In the genomic region with DNA sequence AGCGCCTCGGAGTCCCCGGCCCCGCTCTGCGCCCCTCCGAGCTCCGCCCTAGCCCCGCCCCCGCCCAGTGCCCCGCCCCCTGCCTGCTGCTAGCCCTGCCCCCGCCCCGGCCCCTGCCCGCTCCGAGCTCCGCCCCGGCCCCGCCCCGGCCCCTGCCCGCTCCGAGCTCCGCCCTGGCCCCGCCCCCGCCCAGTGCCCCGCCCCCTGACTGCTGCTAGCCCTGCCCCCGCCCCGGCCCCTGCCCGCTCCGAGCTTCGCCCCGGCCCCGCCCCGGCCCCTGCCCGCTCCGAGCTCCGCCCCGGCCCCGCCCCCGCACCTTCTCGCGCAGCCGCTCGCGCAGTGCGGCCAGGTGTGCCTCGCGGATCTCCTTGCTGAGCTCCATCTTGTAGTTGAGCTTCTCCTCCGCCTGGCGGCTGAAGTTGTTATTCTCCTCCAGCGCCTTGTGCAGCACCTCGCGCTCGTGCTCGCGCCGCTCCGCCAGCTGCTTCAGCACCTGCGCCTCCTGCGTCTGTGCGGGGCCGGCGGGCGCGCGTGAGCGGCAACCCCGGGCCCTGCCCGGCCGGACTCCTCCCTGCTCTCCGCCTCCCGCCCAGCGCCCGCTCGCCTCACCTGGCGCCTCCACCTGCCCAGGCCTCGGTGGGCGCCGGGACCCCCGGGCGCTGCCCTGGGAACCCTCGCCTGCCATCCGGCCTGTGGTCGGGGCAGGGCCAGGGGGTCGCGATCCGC, we compare ENCODE assay signal across 8 cellular contexts. TPM values are rescaled to one million over a fixed set of nuclear protein-coding genes. Genes with fewer than 3 reads are reported as not detected.
DNase-seq lines count a peak whose midpoint lies in the region; ATAC-seq and FAIRE-seq lines count a peak whose summit lies in the region.

No MANE protein-coding gene starts in this region.

- FAIRE-seq in frontal cortex (lab: Jason Lieb, UNC), result no peak

- DNase-seq in DMS53 treated with DMSO at 0.1 percent for 48 hours (lab: John Stamatoyannopoulos, UW; ENCODE audit: unreplicated experiment) (peak; percentile 80), Kasumi-1 (lab: John Stamatoyannopoulos, UW) (peak; percentile 27 to 36), SHP77 (lab: John Stamatoyannopoulos, UW) (peak; percentile 95 to 98), activated gamma-delta T cell treated with Interleukin-2 at 50 U/mL for 16 hours (peak; percentile 96), frontal cortex (ENCODE audit: low spot score in 2 of 2) (peak; percentile 91 to 97), nucleus accumbens (lab: John Stamatoyannopoulos, UW) (peak; percentile 23 to 98 (median 86)), superior temporal gyrus (ENCODE audit: extremely low spot score) (peak; percentile 31)

- ATAC-seq in GM21717 (IDR thresholded peaks at IDR 0.05; ENCODE audit: unreplicated experiment), result peak; percentile 36

RNA-seq across cellular contexts. Expression of a gene that starts 11.3 kb away (rescaled TPM):
- total RNA-seq in frontal cortex, result 104 TPM

RNA-seq across cellular contexts. Expression of a gene that starts 15.1 kb away (rescaled TPM):
- 6.1 TPM for total RNA-seq in frontal cortex

RNA-seq across cellular contexts. Expression of a gene that starts 16.2 kb away (rescaled TPM):
- 8.2 TPM for total RNA-seq in frontal cortex

RNA-seq across cellular contexts. Expression of a gene that starts 54.5 kb away (rescaled TPM):
- total RNA-seq in frontal cortex, result not detected

Comparison
In these comparisons a context has a peak if more than half of its experiments do, and no peak if none do; other contexts are left out.
1. Peak in every context shown above with its lines: DNase-seq and ATAC-seq.
2. DNase-seq: peak in every context shown above with its lines; median percentile 96 in SHP77; 96 in activated gamma-delta T cell treated with Interleukin-2 at 50 U/mL for 16 hours; 94 in frontal cortex; 86 in nucleus accumbens; 80 in DMS53 treated with DMSO at 0.1 percent for 48 hours; 32 in Kasumi-1; 31 in superior temporal gyrus.